Comparison of ENCODE assay signal across 19 cellular contexts in genomic region chr11:85822814-85823213, GRCh38. TPM values are rescaled to one million over a fixed set of nuclear protein-coding genes. Genes with fewer than 3 reads are reported as not detected.
A peak's percentile ranks its signal among the peaks of the same experiment; 100 is the strongest.
DNase-seq lines count a peak whose midpoint lies in the region; ATAC-seq, FAIRE-seq and TF ChIP-seq lines count a peak whose summit lies in the region.
"Had no signal": no experiment of that assay in that cellular context is flagged by ENCODE, and none has a peak within 500 bp of the region (broad histone marks: within the 10 kb centered on the region; RNA-seq: fewer than 3 reads in every experiment).

No MANE protein-coding gene starts in this region.

- H3K4me1 Mint-ChIP-seq in T-helper 17 cell: peaks cover 63% of the 10 kb centered on the region
- H3K4me1 Mint-ChIP-seq: naive B cell had no signal

- TF ChIP-seq CTCF in fibroblast of pulmonary artery (IDR thresholded peaks at IDR 0.05; ENCODE audit: low read length, missing control alignments): no peak

- DNase-seq in ACHN (peak; percentile 78), ELR (ENCODE audit: low read depth) (peak; percentile 69), T-helper 17 cell (no peak), fibroblast of pulmonary artery (ENCODE audit: low read depth) (peak; percentile 31), H54 (ENCODE audit: insufficient read length, low spot score) (no peak), HuH-7.5 (ENCODE audit: low spot score) (no peak)
- DNase-seq: DND-41; effector memory CD4-positive, alpha-beta T cell; naive B cell; NCI-H1417; NCI-H446 treated with DMSO at 0.1 percent for 48 hours; Peyer's patch; transverse colon had no signal

- H3K36me3 Mint-ChIP-seq in T-helper 17 cell (ENCODE audit: low read depth): no peaks in the 10 kb centered on the region
- H3K36me3 Mint-ChIP-seq: naive B cell had no signal

- H3K9me3 ChIP-seq in T-helper 17 cell (ENCODE audit: control insufficient read depth, low read length, poor library complexity, severe bottlenecking): no peaks in the 10 kb centered on the region
- H3K9me3 ChIP-seq: Peyer's patch, transverse colon had no signal

- FAIRE-seq in H54 (lab: Jason Lieb, UNC): no peak
- FAIRE-seq: bronchial epithelial cell, GM12891 had no signal

- H3K27ac Mint-ChIP-seq in T-helper 17 cell: peak overlapping the region; percentile 100

- no peaks in the 10 kb centered on the region for H3K27me3 Mint-ChIP-seq in T-helper 17 cell

- no peak overlapping the region for H3K4me3 Mint-ChIP-seq in T-helper 17 cell
- H3K4me3 Mint-ChIP-seq: naive B cell had no signal

- no peak overlapping the region for H3K4me3 ChIP-seq in fibroblast of pulmonary artery (replicated peaks; ENCODE audit: low read depth, low read length)
- H3K4me3 ChIP-seq: Peyer's patch, transverse colon had no signal

- ATAC-seq in T-helper 17 cell: no peak
- ATAC-seq in HG03439 (IDR thresholded peaks at IDR 0.05; ENCODE audit: unreplicated experiment): no peak
- ATAC-seq in GM21529 (IDR thresholded peaks at IDR 0.05; ENCODE audit: unreplicated experiment): no peak
- ATAC-seq: left lobe of liver had no signal

- no peak for TF ChIP-seq POLR2A in H54 (IDR thresholded peaks at IDR 0.05; ENCODE audit: low read depth, low read length)

- in situ Hi-C loops in ACHN (cut with HindIII; ENCODE audit: low pct_ligation_motif_present, low pct_unique_long_range_greater_than_20kb, low sequenced_read_pairs): no loop called here

RNA-seq across cellular contexts. Expression of gene SYTL2, which starts 11.9 kb away (rescaled TPM):
- 10 to 100 TPM; 50.0 to 58.8 TPM for total RNA-seq in T-helper 17 cell

RNA-seq across cellular contexts. Expression of gene CCDC83, which starts 32.4 kb away (rescaled TPM):
- under 1 TPM in 1 of 2 donors, not detected in 1; 0.22 TPM for total RNA-seq in T-helper 17 cell
- total RNA-seq: bronchial epithelial cell; left lobe of liver; Peyer's patch; T-helper 1 cell treated with Interleukin-12 subunit alpha and Interleukin-12 subunit beta and Interleukin-4 antibody, amounts not matched to agents 30 ng/mL and 1 ng/mL, for 36 hours; transverse colon had no signal

Comparison
In these comparisons a context has a peak if more than half of its experiments do, and no peak if none do; other contexts are left out.
1. DNase-seq: peak in ACHN (single experiment), ELR (single experiment) and fibroblast of pulmonary artery (single experiment); none in T-helper 17 cell (0 of 3), H54 (single experiment) and HuH-7.5 (single experiment).